Comparison of ENCODE assay signal across 1 cellular context in genomic region chr5:150672884-150673275, GRCh38.
TF ChIP-seq lines count a peak whose summit lies in the region.

No MANE protein-coding gene starts in this region.

TF ChIP-seq in IMR-90, 13 proteins besides CTCF, POLR2A, EP300 and RAD21:
- TF ChIP-seq MXI1 (IDR thresholded peaks at IDR 0.05; ENCODE audit: borderline replicate concordance, low read depth, low read length) (no peak), FOS (IDR thresholded peaks at IDR 0.05; ENCODE audit: low read depth, low read length) (no peak), CHD1 (IDR thresholded peaks at IDR 0.05; ENCODE audit: low read depth, low read length) (no peak), ELK1 (IDR thresholded peaks at IDR 0.05; ENCODE audit: borderline replicate concordance, low read depth, low read length) (no peak), RCOR1 (IDR thresholded peaks at IDR 0.05; ENCODE audit: insufficient replicate concordance, low read length) (no peak), NFE2L2 (IDR thresholded peaks at IDR 0.05; ENCODE audit: low read depth, low read length) (no peak), SMC3 (IDR thresholded peaks at IDR 0.05; ENCODE audit: low read depth, low read length) (no peak), CEBPB (IDR thresholded peaks at IDR 0.05; ENCODE audit: low read depth, low read length) (no peak), MAZ (IDR thresholded peaks at IDR 0.05; ENCODE audit: borderline replicate concordance, low read depth, low read length) (no peak), BHLHE40 (IDR thresholded peaks at IDR 0.05; ENCODE audit: low read depth, low read length) (no peak)
- TF ChIP-seq, protein P1, sequence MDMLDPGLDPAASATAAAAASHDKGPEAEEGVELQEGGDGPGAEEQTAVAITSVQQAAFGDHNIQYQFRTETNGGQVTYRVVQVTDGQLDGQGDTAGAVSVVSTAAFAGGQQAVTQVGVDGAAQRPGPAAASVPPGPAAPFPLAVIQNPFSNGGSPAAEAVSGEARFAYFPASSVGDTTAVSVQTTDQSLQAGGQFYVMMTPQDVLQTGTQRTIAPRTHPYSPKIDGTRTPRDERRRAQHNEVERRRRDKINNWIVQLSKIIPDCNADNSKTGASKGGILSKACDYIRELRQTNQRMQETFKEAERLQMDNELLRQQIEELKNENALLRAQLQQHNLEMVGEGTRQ (IDR thresholded peaks at IDR 0.05; ENCODE audit: low read depth, low read length): no peak
